In genomic region chr18:26540041-26540628, GRCh38 we compare ENCODE assay signal across 16 cellular contexts. TPM values are rescaled to one million over a fixed set of nuclear protein-coding genes. Genes with fewer than 3 reads are reported as not detected.
A peak's percentile ranks its signal among the peaks of the same experiment; 100 is the strongest.
DNase-seq lines count a peak whose midpoint lies in the region; ATAC-seq and TF ChIP-seq lines count a peak whose summit lies in the region.
"Had no signal": no experiment of that assay in that cellular context is flagged by ENCODE, and none has a peak within 500 bp of the region (broad histone marks: within the 10 kb centered on the region; RNA-seq: fewer than 3 reads in every experiment).

No MANE protein-coding gene starts in this region.

- H3K4me3 ChIP-seq in AG09309 (ENCODE audit: control insufficient read depth, low read depth, low read length): no peak overlapping the region
- H3K4me3 ChIP-seq: MG63, psoas muscle had no signal

- ATAC-seq in GM21360 (IDR thresholded peaks at IDR 0.05; ENCODE audit: unreplicated experiment): no peak

- no peak for TF ChIP-seq CTCF in AG09309 (IDR thresholded peaks at IDR 0.05; ENCODE audit: control insufficient read depth, insufficient read depth, low read depth, low read length, missing control alignments)

- DNase-seq in AG09309 (ENCODE audit: low read depth) (peak; percentile 13), HT1080 (ENCODE audit: low read depth) (peak; percentile 11), amniotic epithelial cell (ENCODE audit: low read depth) (peak; percentile 65), islet precursor cell (peak; percentile 63), NCI-H510A (lab: John Stamatoyannopoulos, UW) (no peak), SKM-1 (lab: John Stamatoyannopoulos, UW; ENCODE audit: unreplicated experiment) (no peak)
- no peak for DNase-seq in activated CD4-positive, alpha-beta T cell treated with anti-CD3 and anti-CD28 coated beads, Interleukin-2, amount 50 U/mL, for 48 hours
- DNase-seq: activated T-cell treated with anti-CD3 and anti-CD28 coated beads for 4 hours; amygdala; MG63; NCI-H446; psoas muscle; SHP77 treated with DMSO at 0.1 percent for 48 hours; stimulated activated CD4-positive, alpha-beta T cell treated with anti-CD3 and anti-CD28 coated beads, Interleukin-4, amount 100 ng/mL, for 1 hour; stimulated activated naive CD4-positive, alpha-beta T cell had no signal

RNA-seq across cellular contexts. Expression of gene KCTD1, which starts 8.2 kb away (rescaled TPM):
- 18.2 and 26.5 TPM in 2 replicates for total RNA-seq in HT1080 (2014; rRNA removed; shearing (Covaris generic))
- 13.2 and 15.2 TPM in 2 replicates for polyA plus RNA-seq in HT1080 (2015; cell fraction: cytosol; rRNA removed)
- polyA plus RNA-seq in HT1080 (2015; cell fraction: nucleus; rRNA removed): 12.7 and 13.6 TPM in 2 replicates

Comparison
In these comparisons a context has a peak if more than half of its experiments do, and no peak if none do; other contexts are left out.
1. DNase-seq: peak in AG09309 (single experiment), HT1080 (single experiment), amniotic epithelial cell (single experiment) and islet precursor cell (single experiment); none in activated CD4-positive, alpha-beta T cell treated with anti-CD3 and anti-CD28 coated beads, Interleukin-2, amount 50 U/mL, for 48 hours (0 of 2), NCI-H510A (single experiment) and SKM-1 (single experiment).